Comparison of ENCODE assay signal across 22 cellular contexts in genomic region chr20:43564455-43564854, GRCh38. TPM values are rescaled to one million over a fixed set of nuclear protein-coding genes. Genes with fewer than 3 reads are reported as not detected.
DNase-seq lines count a peak whose midpoint lies in the region; ATAC-seq, FAIRE-seq and TF ChIP-seq lines count a peak whose summit lies in the region.
"Had no signal": no experiment of that assay in that cellular context is flagged by ENCODE, and none has a peak within 500 bp of the region (broad histone marks: within the 10 kb centered on the region; RNA-seq: fewer than 3 reads in every experiment).

No MANE protein-coding gene starts in this region.

- BruUV-seq in HepG2 (replicated peaks; lab: Mats Ljungman, UMichigan): no TSS peak

- H3K4me1 Mint-ChIP-seq in natural killer cell treated with Interleukin-12 subunit alpha and Interleukin-12 subunit beta and Interleukin-15 and Interleukin-18, amount 100 ng/mL, for 72 hours (ENCODE audit: low read depth in 2 of 2): no peaks in the 10 kb centered on the region
- H3K4me1 Mint-ChIP-seq in activated T-cell treated with anti-CD3 and anti-CD28 coated beads, Interleukin-2, amount 50 U/mL, for 72 hours (ENCODE audit: low read depth): no peaks in the 10 kb centered on the region

- no peak overlapping the region for H3K4me2 ChIP-seq in HepG2 (ENCODE audit: low read depth, low read length)
- H3K4me2 ChIP-seq: PC-9 had no signal

- peaks cover 0 to 6% of the 10 kb centered on the region in 2 experiments; a peak in 4 of 5 replicates for H3K36me3 ChIP-seq in HepG2 (replicated peaks in 1 of 2; ENCODE audit: control insufficient read depth in 1 of 2, insufficient read depth in 2 of 2, low read length in 2 of 2)
- H3K36me3 ChIP-seq in right lobe of liver: peaks cover 0 to 48% (median 20%) of the 10 kb centered on the region in 4 donors
- H3K36me3 ChIP-seq: MG63, SJSA1 had no signal

- in situ Hi-C loops in HepG2 (cut with HindIII; ENCODE audit: extremely low pct_ligation_motif_present, low pct_unique_long_range_greater_than_20kb): no loop called here

- DNase-seq in HepG2 (ENCODE audit: low spot score) (no peak), right lobe of liver (no peak), nucleus accumbens (lab: John Stamatoyannopoulos, UW) (no peak)
- DNase-seq in natural killer cell treated with Interleukin-12 subunit alpha and Interleukin-12 subunit beta and Interleukin-15 and Interleukin-18, amount 100 ng/mL, for 72 hours (ENCODE audit: low spot score): no peak
- DNase-seq in activated T-cell treated with anti-CD3 and anti-CD28 coated beads, Interleukin-2, amount 50 U/mL, for 72 hours: no peak
- DNase-seq: 8988T, ACHN, Calu3, DMS79 treated with DMSO at 0.1 percent for 48 hours, GF-D8, KG1, MG63, NCI-H2029, NCI-H526 treated with DMSO at 0.1 percent for 48 hours, PC-9 had no signal

- intact Hi-C loops in HepG2 (cut with micrococcal nuclease; ENCODE audit: unreplicated experiment) (no loop called here), right lobe of liver (cut with DNase I) (no loop called here)

- CTCF ChIA-PET in HepG2 (lab: Yijun Ruan, JAX; ENCODE audit: low intra/inter-chr PET ratio, low total read pairs): no interaction called here

- TF ChIP-seq CTCF in HepG2 (CRISPR knock-in tag; IDR thresholded peaks at IDR 0.05): no peak
- TF ChIP-seq CTCF in right lobe of liver (IDR thresholded peaks at IDR 0.05): no peak

- H3K9me3 Mint-ChIP-seq in natural killer cell treated with Interleukin-12 subunit alpha and Interleukin-12 subunit beta and Interleukin-15 and Interleukin-18, amount 100 ng/mL, for 72 hours: no peaks in the 10 kb centered on the region
- no peaks in the 10 kb centered on the region for H3K9me3 Mint-ChIP-seq in activated T-cell treated with anti-CD3 and anti-CD28 coated beads, Interleukin-2, amount 50 U/mL, for 72 hours

- peaks cover 17% of the 10 kb centered on the region for H3K4me1 ChIP-seq in HepG2 (ENCODE audit: insufficient read depth, low read length)
- peaks cover 0 to 13% (median 0%) of the 10 kb centered on the region in 4 donors for H3K4me1 ChIP-seq in right lobe of liver
- H3K4me1 ChIP-seq: SJSA1 had no signal

- no peaks in the 10 kb centered on the region for H3K36me3 Mint-ChIP-seq in natural killer cell treated with Interleukin-12 subunit alpha and Interleukin-12 subunit beta and Interleukin-15 and Interleukin-18, amount 100 ng/mL, for 72 hours
- no peaks in the 10 kb centered on the region for H3K36me3 Mint-ChIP-seq in activated T-cell treated with anti-CD3 and anti-CD28 coated beads, Interleukin-2, amount 50 U/mL, for 72 hours (ENCODE audit: insufficient read depth in 2 of 2)

- H3K27ac Mint-ChIP-seq in natural killer cell treated with Interleukin-12 subunit alpha and Interleukin-12 subunit beta and Interleukin-15 and Interleukin-18, amount 100 ng/mL, for 72 hours: no peak overlapping the region
- no peak overlapping the region for H3K27ac Mint-ChIP-seq in activated T-cell treated with anti-CD3 and anti-CD28 coated beads, Interleukin-2, amount 50 U/mL, for 72 hours

- no peak for TF ChIP-seq POLR2A in HepG2 (IDR thresholded peaks at IDR 0.05; ENCODE audit: insufficient read depth in 1 of 2, low read depth in 2 of 2, low read length in 2 of 2)
- TF ChIP-seq POLR2A in right lobe of liver (IDR thresholded peaks at IDR 0.05): no peak

- H3K9me3 ChIP-seq in HepG2 (ENCODE audit: low read length): no peaks in the 10 kb centered on the region
- H3K9me3 ChIP-seq in right lobe of liver: no peaks in the 10 kb centered on the region
- H3K9me3 ChIP-seq: MG63, SJSA1 had no signal

- H3K27me3 Mint-ChIP-seq in natural killer cell treated with Interleukin-12 subunit alpha and Interleukin-12 subunit beta and Interleukin-15 and Interleukin-18, amount 100 ng/mL, for 72 hours: peaks cover 0 to 2% of the 10 kb centered on the region in 2 donors
- peaks cover 1% of the 10 kb centered on the region for H3K27me3 Mint-ChIP-seq in activated T-cell treated with anti-CD3 and anti-CD28 coated beads, Interleukin-2, amount 50 U/mL, for 72 hours (ENCODE audit: low read depth)

- TF ChIP-seq RAD21 in HepG2 (CRISPR knock-in tag; IDR thresholded peaks at IDR 0.05): no peak

- 99% methylated on average over 8 of the region's 8 CpGs for WGBS in HepG2 (ENCODE audit: low lambda C conversion rate)
- no CpG with 5 or more reads among the region's 8 CpGs for WGBS in right lobe of liver (ENCODE audit: insufficient coverage, low coverage, low lambda C conversion rate, missing lambda C conversion rate)

- H3K4me3 ChIP-seq in HepG2 (replicated peaks in 1 of 3; ENCODE audit: insufficient read depth in 1 of 3, low read depth in 2 of 3, low read length in 3 of 3): no peak overlapping the region
- no peak overlapping the region for H3K4me3 ChIP-seq in right lobe of liver
- H3K4me3 ChIP-seq: MG63, PC-9, SJSA1 had no signal

- POLR2A ChIA-PET in HepG2 (lab: Yijun Ruan, JAX): interaction anchor here (0.8 to 1.7 kb wide), 2 partner anchors 9 to 26 kb away, joined by 4 read pairs; partner anchors contain the start of gene IFT52

- TF ChIP-seq EP300 in HepG2 (IDR thresholded peaks at IDR 0.05; ENCODE audit: low read depth in 2 of 2, low read length in 2 of 2) (no peak), HepG2 (CRISPR knock-in tag; IDR thresholded peaks at IDR 0.05; ENCODE audit: borderline replicate concordance) (no peak)

- H3K4me3 Mint-ChIP-seq in natural killer cell treated with Interleukin-12 subunit alpha and Interleukin-12 subunit beta and Interleukin-15 and Interleukin-18, amount 100 ng/mL, for 72 hours: no peak overlapping the region
- H3K4me3 Mint-ChIP-seq in activated T-cell treated with anti-CD3 and anti-CD28 coated beads, Interleukin-2, amount 50 U/mL, for 72 hours: no peak overlapping the region

- no peak overlapping the region for H3K9ac ChIP-seq in HepG2 (ENCODE audit: insufficient read depth, low read depth, low read length)

- H2AFZ ChIP-seq in HepG2 (ENCODE audit: low read length): no peak overlapping the region
- H2AFZ ChIP-seq: PC-9 had no signal

- FAIRE-seq in HepG2 (lab: Jason Lieb, UNC): peak; percentile 43
- FAIRE-seq: H54 had no signal

- H4K20me1 ChIP-seq in HepG2 (ENCODE audit: insufficient read depth, low read length): no peaks in the 10 kb centered on the region

- H3K27ac ChIP-seq in HepG2 (ENCODE audit: extremely low read length, insufficient read depth, low read length) (no peak overlapping the region), right lobe of liver (no peak overlapping the region), cingulate gyrus (ENCODE audit: low read depth, low read length) (peak overlapping the region; percentile 62)
- H3K27ac ChIP-seq: PC-9, SJSA1 had no signal

- ATAC-seq in HepG2 (no peak), right lobe of liver (no peak), HG02852 (IDR thresholded peaks at IDR 0.05; ENCODE audit: unreplicated experiment) (no peak), HG03135 (IDR thresholded peaks at IDR 0.05; ENCODE audit: unreplicated experiment) (no peak)
- ATAC-seq in natural killer cell treated with Interleukin-12 subunit alpha and Interleukin-12 subunit beta and Interleukin-15 and Interleukin-18, amount 100 ng/mL, for 72 hours: peak; percentile 18 to 41
- no peak for ATAC-seq in activated T-cell treated with anti-CD3 and anti-CD28 coated beads, Interleukin-2, amount 50 U/mL, for 72 hours (replicated peaks in 1 of 2)
- ATAC-seq: Right ventricle myocardium inferior had no signal

- peaks cover 4% of the 10 kb centered on the region for H3K79me2 ChIP-seq in HepG2 (ENCODE audit: insufficient read depth, low read length)

- no peaks in the 10 kb centered on the region for H3K27me3 ChIP-seq in HepG2 (ENCODE audit: control insufficient read depth in 1 of 2, insufficient read depth in 2 of 2, low read length in 2 of 2)
- no peaks in the 10 kb centered on the region for H3K27me3 ChIP-seq in right lobe of liver
- H3K27me3 ChIP-seq: MG63, SJSA1 had no signal

RNA-seq across cellular contexts. Expression of gene SGK2, which starts 5.6 kb away (rescaled TPM):
- 29.4 and 34.3 TPM in 2 replicates for total RNA-seq in HepG2 (2016; rRNA removed; fragmentation: Illumina TruSeq; extraction: Trizol)
- total RNA-seq in HepG2 (2016; cell fraction: cytosol; rRNA removed; fragmentation: Illumina TruSeq; extraction: Trizol; ENCODE audit: low read depth): 8.6 and 11.8 TPM in 2 replicates
- total RNA-seq in HepG2 (2016; cell fraction: insoluble cytoplasmic fraction; rRNA removed; fragmentation: Illumina TruSeq; extraction: Trizol): 29.7 and 31.2 TPM in 2 replicates
- total RNA-seq in HepG2 (2016; cell fraction: membrane; rRNA removed; fragmentation: Illumina TruSeq; extraction: Trizol): 25.9 and 26.5 TPM in 2 replicates
- total RNA-seq in HepG2 (2016; cell fraction: nucleus; rRNA removed; fragmentation: Illumina TruSeq; extraction: Trizol): 19.8 and 26.8 TPM in 2 replicates
- polyA plus RNA-seq in HepG2 (2011; rRNA removed): 6.2 and 12.6 TPM in 2 replicates
- 3.9 and 5.3 TPM in 2 replicates for polyA plus RNA-seq in HepG2 (2011; cell fraction: cytosol; rRNA removed)
- polyA plus RNA-seq in HepG2 (2011; cell fraction: nucleus; rRNA removed): 24.1 and 26.7 TPM in 2 replicates
- polyA plus RNA-seq in HepG2 (2012): 6.9 and 8.9 TPM in 2 replicates
- polyA plus RNA-seq in HepG2 (2016; cell fraction: cytosol; fragmentation: Illumina TruSeq; extraction: Trizol; ENCODE audit: low read depth): 5.2 and 5.4 TPM in 2 replicates
- polyA plus RNA-seq in HepG2 (2016; cell fraction: insoluble cytoplasmic fraction; fragmentation: Illumina TruSeq; extraction: Trizol; ENCODE audit: low read depth): 21.3 and 23.7 TPM in 2 replicates
- polyA plus RNA-seq in HepG2 (2016; cell fraction: membrane; fragmentation: Illumina TruSeq; extraction: Trizol; ENCODE audit: low read depth): 14.3 and 14.5 TPM in 2 replicates
- polyA plus RNA-seq in HepG2 (2016; cell fraction: nucleus; fragmentation: Illumina TruSeq; extraction: Trizol; ENCODE audit: insufficient read depth, low read depth): 36.0 and 42.8 TPM in 2 replicates
- polyA minus RNA-seq in HepG2 (2011; rRNA and poly(A)+ RNA removed; ENCODE audit: low replicate concordance): 1.3 and 17.3 TPM in 2 replicates
- polyA minus RNA-seq in HepG2 (2011; cell fraction: cytosol; rRNA and poly(A)+ RNA removed): 4.6 and 10.9 TPM in 2 replicates
- polyA minus RNA-seq in HepG2 (2011; cell fraction: nucleus; rRNA and poly(A)+ RNA removed): 16.4 and 18.5 TPM in 2 replicates
- 10 to 100 TPM; 47.3 to 80.2 (median 66.9) TPM for total RNA-seq in right lobe of liver
- total RNA-seq in natural killer cell treated with Interleukin-12 subunit alpha and Interleukin-12 subunit beta and Interleukin-15 and Interleukin-18, amount 100 ng/mL, for 72 hours: 1 to 10 TPM in 1 of 2 donors, under 1 TPM in 1; 0.57 to 1.7 TPM
- 1 to 10 TPM; 1.4 to 1.7 TPM for total RNA-seq in activated T-cell treated with anti-CD3 and anti-CD28 coated beads, Interleukin-2, amount 50 U/mL, for 72 hours
- total RNA-seq: RPMI7951, SJSA1 had no signal

RNA-seq across cellular contexts. Expression of gene IFT52, which starts 26.3 kb away (rescaled TPM):
- total RNA-seq in HepG2 (2016; rRNA removed; fragmentation: Illumina TruSeq; extraction: Trizol): 64.0 and 80.6 TPM in 2 replicates
- total RNA-seq in HepG2 (2016; cell fraction: cytosol; rRNA removed; fragmentation: Illumina TruSeq; extraction: Trizol; ENCODE audit: low read depth): 77.1 and 79.7 TPM in 2 replicates
- total RNA-seq in HepG2 (2016; cell fraction: insoluble cytoplasmic fraction; rRNA removed; fragmentation: Illumina TruSeq; extraction: Trizol): 66.3 and 80.0 TPM in 2 replicates
- 101 and 102 TPM in 2 replicates for total RNA-seq in HepG2 (2016; cell fraction: membrane; rRNA removed; fragmentation: Illumina TruSeq; extraction: Trizol)
- total RNA-seq in HepG2 (2016; cell fraction: nucleus; rRNA removed; fragmentation: Illumina TruSeq; extraction: Trizol): 36.2 and 38.4 TPM in 2 replicates
- polyA plus RNA-seq in HepG2 (2011; rRNA removed): 36.9 and 48.0 TPM in 2 replicates
- polyA plus RNA-seq in HepG2 (2011; cell fraction: cytosol; rRNA removed): 35.4 and 36.4 TPM in 2 replicates
- polyA plus RNA-seq in HepG2 (2011; cell fraction: nucleus; rRNA removed): 22.2 and 22.4 TPM in 2 replicates
- polyA plus RNA-seq in HepG2 (2012): 31.1 and 41.7 TPM in 2 replicates
- 83.2 and 85.7 TPM in 2 replicates for polyA plus RNA-seq in HepG2 (2016; cell fraction: cytosol; fragmentation: Illumina TruSeq; extraction: Trizol; ENCODE audit: low read depth)
- polyA plus RNA-seq in HepG2 (2016; cell fraction: insoluble cytoplasmic fraction; fragmentation: Illumina TruSeq; extraction: Trizol; ENCODE audit: low read depth): 91.0 and 94.9 TPM in 2 replicates
- 85.8 and 88.2 TPM in 2 replicates for polyA plus RNA-seq in HepG2 (2016; cell fraction: membrane; fragmentation: Illumina TruSeq; extraction: Trizol; ENCODE audit: low read depth)
- 41.4 and 43.4 TPM in 2 replicates for polyA plus RNA-seq in HepG2 (2016; cell fraction: nucleus; fragmentation: Illumina TruSeq; extraction: Trizol; ENCODE audit: insufficient read depth, low read depth)
- 53.4 and 59.7 TPM in 2 replicates for polyA minus RNA-seq in HepG2 (2011; rRNA and poly(A)+ RNA removed; ENCODE audit: low replicate concordance)
- 15.6 and 20.1 TPM in 2 replicates for polyA minus RNA-seq in HepG2 (2011; cell fraction: cytosol; rRNA and poly(A)+ RNA removed)
- polyA minus RNA-seq in HepG2 (2011; cell fraction: nucleus; rRNA and poly(A)+ RNA removed): 21.4 and 26.9 TPM in 2 replicates
- total RNA-seq in right lobe of liver: 1 to 10 TPM; 3.4 to 6.0 (median 4.1) TPM
- total RNA-seq in natural killer cell treated with Interleukin-12 subunit alpha and Interleukin-12 subunit beta and Interleukin-15 and Interleukin-18, amount 100 ng/mL, for 72 hours: 10 to 100 TPM; 19.1 to 20.7 TPM
- 10 to 100 TPM; 22.2 to 23.5 TPM for total RNA-seq in activated T-cell treated with anti-CD3 and anti-CD28 coated beads, Interleukin-2, amount 50 U/mL, for 72 hours

RNA-seq across cellular contexts. Expression of gene L3MBTL1, which starts 57.0 kb away (rescaled TPM):
- total RNA-seq in HepG2 (2016; rRNA removed; fragmentation: Illumina TruSeq; extraction: Trizol): 2.4 and 9.0 TPM in 2 replicates
- 2.7 and 2.9 TPM in 2 replicates for total RNA-seq in HepG2 (2016; cell fraction: cytosol; rRNA removed; fragmentation: Illumina TruSeq; extraction: Trizol; ENCODE audit: low read depth)
- total RNA-seq in HepG2 (2016; cell fraction: insoluble cytoplasmic fraction; rRNA removed; fragmentation: Illumina TruSeq; extraction: Trizol): 1.7 and 8.3 TPM in 2 replicates
- total RNA-seq in HepG2 (2016; cell fraction: membrane; rRNA removed; fragmentation: Illumina TruSeq; extraction: Trizol): 1.8 and 3.0 TPM in 2 replicates
- 19.0 and 22.4 TPM in 2 replicates for total RNA-seq in HepG2 (2016; cell fraction: nucleus; rRNA removed; fragmentation: Illumina TruSeq; extraction: Trizol)
- 17.8 and 23.8 TPM in 2 replicates for polyA plus RNA-seq in HepG2 (2011; rRNA removed)
- 2.3 and 3.0 TPM in 2 replicates for polyA plus RNA-seq in HepG2 (2011; cell fraction: cytosol; rRNA removed)
- polyA plus RNA-seq in HepG2 (2011; cell fraction: nucleus; rRNA removed): 165 and 173 TPM in 2 replicates
- polyA plus RNA-seq in HepG2 (2012): 11.7 and 15.2 TPM in 2 replicates
- 0.17 and 0.46 TPM in 2 replicates for polyA plus RNA-seq in HepG2 (2016; cell fraction: cytosol; fragmentation: Illumina TruSeq; extraction: Trizol; ENCODE audit: low read depth)
- 1.1 and 1.9 TPM in 2 replicates for polyA plus RNA-seq in HepG2 (2016; cell fraction: insoluble cytoplasmic fraction; fragmentation: Illumina TruSeq; extraction: Trizol; ENCODE audit: low read depth)
- 0.76 and 0.97 TPM in 2 replicates for polyA plus RNA-seq in HepG2 (2016; cell fraction: membrane; fragmentation: Illumina TruSeq; extraction: Trizol; ENCODE audit: low read depth)
- polyA plus RNA-seq in HepG2 (2016; cell fraction: nucleus; fragmentation: Illumina TruSeq; extraction: Trizol; ENCODE audit: insufficient read depth, low read depth): 27.6 and 31.6 TPM in 2 replicates
- 21.5 and 30.3 TPM in 2 replicates for polyA minus RNA-seq in HepG2 (2011; rRNA and poly(A)+ RNA removed; ENCODE audit: low replicate concordance)
- 2.5 TPM in 2 replicates for polyA minus RNA-seq in HepG2 (2011; cell fraction: cytosol; rRNA and poly(A)+ RNA removed)
- polyA minus RNA-seq in HepG2 (2011; cell fraction: nucleus; rRNA and poly(A)+ RNA removed): 70.9 and 90.3 TPM in 2 replicates
- 1 to 10 TPM; 1.2 to 3.2 (median 2.4) TPM for total RNA-seq in right lobe of liver
- 10 to 100 TPM in 1 of 2 donors, 1 to 10 TPM in 1; 7.0 to 12.9 TPM for total RNA-seq in natural killer cell treated with Interleukin-12 subunit alpha and Interleukin-12 subunit beta and Interleukin-15 and Interleukin-18, amount 100 ng/mL, for 72 hours
- 10 to 100 TPM; 17.7 to 20.2 TPM for total RNA-seq in activated T-cell treated with anti-CD3 and anti-CD28 coated beads, Interleukin-2, amount 50 U/mL, for 72 hours
- total RNA-seq: SJSA1 had no signal

Comparison
In these comparisons a context has a peak if more than half of its experiments do, and no peak if none do; other contexts are left out.
1. ATAC-seq: peak in natural killer cell treated with Interleukin-12 subunit alpha and Interleukin-12 subunit beta and Interleukin-15 and Interleukin-18, amount 100 ng/mL, for 72 hours (2 of 2); none in HepG2 (single experiment), right lobe of liver (0 of 4), activated T-cell treated with anti-CD3 and anti-CD28 coated beads, Interleukin-2, amount 50 U/mL, for 72 hours (0 of 2), HG02852 (single experiment) and HG03135 (single experiment).